Comparison of ENCODE assay signal across 8 cellular contexts in the genomic region with DNA sequence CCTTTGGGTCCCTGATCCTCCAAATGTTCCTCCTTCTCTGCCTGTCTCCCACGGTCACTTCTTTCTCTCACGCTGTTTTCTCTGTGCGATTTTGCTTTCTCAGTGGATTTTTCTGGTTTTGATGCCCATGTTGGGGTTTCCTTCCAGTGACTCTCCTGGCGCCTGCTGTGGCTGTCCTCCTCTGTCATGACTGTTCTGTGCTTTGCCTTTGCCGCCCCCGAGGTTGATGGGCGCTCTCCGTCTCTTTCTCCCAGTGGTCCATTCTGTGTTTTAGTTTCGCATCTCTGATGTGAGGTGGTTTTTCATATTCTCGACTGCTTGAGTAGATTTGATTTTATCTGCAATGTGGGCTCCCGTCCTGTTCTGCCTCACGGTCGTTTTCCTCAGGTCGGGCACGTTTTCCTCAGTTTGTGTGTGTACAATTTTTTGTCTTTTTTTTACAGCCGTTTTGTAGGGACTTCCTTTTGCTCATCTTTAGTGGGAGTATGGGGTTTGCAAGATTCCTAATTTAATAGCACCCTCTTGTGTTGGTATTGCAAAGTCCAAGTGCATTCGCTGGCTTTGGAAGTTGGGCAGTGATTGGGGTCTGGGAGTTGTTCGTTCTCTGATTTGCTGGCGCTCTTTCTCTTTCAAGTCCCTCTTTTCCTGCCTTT.
A peak's percentile ranks its signal among the peaks of the same experiment; 100 is the strongest.
DNase-seq lines count a peak whose midpoint lies in the region; ATAC-seq, FAIRE-seq and TF ChIP-seq lines count a peak whose summit lies in the region.

No MANE protein-coding gene starts in this region.

- CTCF ChIA-PET in HepG2 (lab: Yijun Ruan, JAX; ENCODE audit: low intra/inter-chr PET ratio, low total read pairs) = interaction anchor here (0.8 to 3.3 kb wide), 2 partner anchors 179 to 415 kb away, joined by 3 to 54 read pairs; no protein-coding TSS in a partner anchor

- H3K4me2 ChIP-seq in HepG2 (ENCODE audit: low read depth, low read length) = 0 out of 2 replicates have a peak overlapping the region, but pooled peaks have one; percentile 9

- ATAC-seq in HG03520 (IDR thresholded peaks at IDR 0.05; ENCODE audit: unreplicated experiment) (peak; percentile 56), HepG2 (peak; percentile 88), thoracic aorta (ENCODE audit: insufficient number of reproducible peaks, low FRiP score, low read depth) (peak; percentile 25), GM19395 (IDR thresholded peaks at IDR 0.05; ENCODE audit: unreplicated experiment) (no peak)

- H3K9me3 ChIP-seq in HepG2 (ENCODE audit: low read length) (no peaks in the 10 kb centered on the region), thoracic aorta (no peaks in the 10 kb centered on the region)

- H3K27ac ChIP-seq in HepG2 (ENCODE audit: extremely low read length, insufficient read depth, low read length) (no peak overlapping the region), thoracic aorta (peak overlapping the region; percentile 6 to 53)

- H2AFZ ChIP-seq in HepG2 (ENCODE audit: low read length) = no peak overlapping the region

- peaks cover 34% of the 10 kb centered on the region for H3K4me1 Mint-ChIP-seq in activated T-cell treated with anti-CD3 and anti-CD28 coated beads, Interleukin-2, amount 50 U/mL, for 24 hours (ENCODE audit: low read depth)

- no TSS peak for BruUV-seq in HepG2 (replicated peaks; lab: Mats Ljungman, UMichigan)

- no peaks in the 10 kb centered on the region for H3K9me3 Mint-ChIP-seq in activated T-cell treated with anti-CD3 and anti-CD28 coated beads, Interleukin-2, amount 50 U/mL, for 24 hours

- POLR2A ChIA-PET in HepG2 (lab: Yijun Ruan, JAX) = no interaction called here

- H4K20me1 ChIP-seq in HepG2 (ENCODE audit: insufficient read depth, low read length) = no peaks in the 10 kb centered on the region; the same call in 1 of the 2 replicates

- H3K36me3 ChIP-seq in HepG2 (replicated peaks in 1 of 2; ENCODE audit: control insufficient read depth in 1 of 2, insufficient read depth in 2 of 2, low read length in 2 of 2) (no peaks in the 10 kb centered on the region), thoracic aorta (no peaks in the 10 kb centered on the region)

- H3K27ac Mint-ChIP-seq in activated T-cell treated with anti-CD3 and anti-CD28 coated beads, Interleukin-2, amount 50 U/mL, for 24 hours = no peak overlapping the region

- no peak overlapping the region for H3K4me3 ChIP-seq in HepG2 (replicated peaks in 1 of 3; ENCODE audit: insufficient read depth in 1 of 3, low read depth in 2 of 3, low read length in 3 of 3)
- H3K4me3 ChIP-seq in thoracic aorta = peak overlapping the region; percentile 8

- no peak for TF ChIP-seq POLR2A in HepG2 (IDR thresholded peaks at IDR 0.05; ENCODE audit: insufficient read depth in 1 of 2, low read depth in 2 of 2, low read length in 2 of 2)

- intact Hi-C loops in HepG2 (cut with micrococcal nuclease; ENCODE audit: unreplicated experiment) = loop anchor here (1.0 to 5.0 kb wide), 3 partner anchors 45 to 179 kb away; no protein-coding TSS in a partner anchor

- WGBS in HepG2 (ENCODE audit: low lambda C conversion rate) = 47% methylated on average over 19 of the region's 19 CpGs

- TF ChIP-seq CTCF in HepG2 (CRISPR knock-in tag; IDR thresholded peaks at IDR 0.05) = peak; percentile 80
- TF ChIP-seq CTCF in thoracic aorta (IDR thresholded peaks at IDR 0.05) = peak; percentile 68

- TF ChIP-seq RAD21 in HepG2 (CRISPR knock-in tag; IDR thresholded peaks at IDR 0.05) = peak; percentile 74

- peak; percentile 36 for DNase-seq in activated T-cell treated with anti-CD3 and anti-CD28 coated beads, Interleukin-2, amount 50 U/mL, for 24 hours
- DNase-seq in activated T-cell treated with anti-CD3 and anti-CD28 coated beads, Interleukin-2, amount 50 U/mL, for 1 hour = no peak
- peak; percentile 2 for DNase-seq in RPMI8226
- DNase-seq in dermis microvascular lymphatic vessel endothelial cell (ENCODE audit: low read depth in 2 of 2) = peak; percentile 57 to 71
- peak; percentile 59 for DNase-seq in HepG2 (ENCODE audit: low spot score)
- no peak for DNase-seq in thoracic aorta (ENCODE audit: low spot score)

- no peaks in the 10 kb centered on the region; a peak in 1 of 5 replicates for H3K27me3 ChIP-seq in HepG2 (ENCODE audit: control insufficient read depth in 1 of 2, insufficient read depth in 2 of 2, low read length in 2 of 2)
- no peaks in the 10 kb centered on the region for H3K27me3 ChIP-seq in thoracic aorta (replicated peaks; ENCODE audit: insufficient read depth)

- H3K9ac ChIP-seq in HepG2 (ENCODE audit: insufficient read depth, low read depth, low read length) = no peak overlapping the region

- TF ChIP-seq EP300 in HepG2 (IDR thresholded peaks at IDR 0.05; ENCODE audit: low read depth in 2 of 2, low read length in 2 of 2) (no peak), HepG2 (CRISPR knock-in tag; IDR thresholded peaks at IDR 0.05; ENCODE audit: borderline replicate concordance) (no peak)

- peaks cover 5% of the 10 kb centered on the region for H3K79me2 ChIP-seq in HepG2 (ENCODE audit: insufficient read depth, low read length)

- peak; percentile 88 for FAIRE-seq in HepG2 (lab: Jason Lieb, UNC)

- no peaks in the 10 kb centered on the region for H3K27me3 Mint-ChIP-seq in activated T-cell treated with anti-CD3 and anti-CD28 coated beads, Interleukin-2, amount 50 U/mL, for 24 hours

- H3K4me1 ChIP-seq in HepG2 (ENCODE audit: insufficient read depth, low read length) = no peaks in the 10 kb centered on the region
- H3K4me1 ChIP-seq in thoracic aorta (ENCODE audit: control insufficient read depth in 1 of 2, low read depth in 2 of 2) = peaks cover 24 to 58% of the 10 kb centered on the region in 2 donors

- no peaks in the 10 kb centered on the region for H3K36me3 Mint-ChIP-seq in activated T-cell treated with anti-CD3 and anti-CD28 coated beads, Interleukin-2, amount 50 U/mL, for 24 hours (ENCODE audit: low read depth)

- in situ Hi-C loops in HepG2 (cut with HindIII; ENCODE audit: extremely low pct_ligation_motif_present, low pct_unique_long_range_greater_than_20kb) = loop anchor here (10.0 kb wide), 1 partner anchor 253 kb away; no protein-coding TSS in a partner anchor

- no peak overlapping the region for H3K4me3 Mint-ChIP-seq in activated T-cell treated with anti-CD3 and anti-CD28 coated beads, Interleukin-2, amount 50 U/mL, for 24 hours

TF ChIP-seq in HepG2, 621 proteins besides CTCF, POLR2A, EP300 and RAD21:
- no peak for TF ChIP-seq IKZF4 (CRISPR knock-in tag; IDR thresholded peaks at IDR 0.05; ENCODE audit: borderline replicate concordance, low read depth, not compliant biosample characterization)
- peak; percentile 78 for TF ChIP-seq SMC3 (IDR thresholded peaks at IDR 0.05; ENCODE audit: low read length)
- TF ChIP-seq, protein P1, sequence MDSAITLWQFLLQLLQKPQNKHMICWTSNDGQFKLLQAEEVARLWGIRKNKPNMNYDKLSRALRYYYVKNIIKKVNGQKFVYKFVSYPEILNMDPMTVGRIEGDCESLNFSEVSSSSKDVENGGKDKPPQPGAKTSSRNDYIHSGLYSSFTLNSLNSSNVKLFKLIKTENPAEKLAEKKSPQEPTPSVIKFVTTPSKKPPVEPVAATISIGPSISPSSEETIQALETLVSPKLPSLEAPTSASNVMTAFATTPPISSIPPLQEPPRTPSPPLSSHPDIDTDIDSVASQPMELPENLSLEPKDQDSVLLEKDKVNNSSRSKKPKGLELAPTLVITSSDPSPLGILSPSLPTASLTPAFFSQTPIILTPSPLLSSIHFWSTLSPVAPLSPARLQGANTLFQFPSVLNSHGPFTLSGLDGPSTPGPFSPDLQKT (CRISPR knock-in tag; IDR thresholded peaks at IDR 0.05; ENCODE audit: borderline replicate concordance) = no peak
- peak; percentile 91 for TF ChIP-seq STAG1 (CRISPR knock-in tag; IDR thresholded peaks at IDR 0.05)
- TF ChIP-seq SETDB1 (CRISPR knock-in tag; IDR thresholded peaks at IDR 0.05; ENCODE audit: borderline replicate concordance) = no peak
- no peak for TF ChIP-seq SMAD3 (CRISPR knock-in tag; IDR thresholded peaks at IDR 0.05)
- no peak for TF ChIP-seq RFX3 (CRISPR knock-in tag; IDR thresholded peaks at IDR 0.05)
- TF ChIP-seq TBP (CRISPR knock-in tag; IDR thresholded peaks at IDR 0.05) = no peak
- no peak for TF ChIP-seq PRPF4 (IDR thresholded peaks at IDR 0.05; ENCODE audit: low read depth, low read length, poor library complexity, severe bottlenecking)
- no peak for TF ChIP-seq DPF2 (CRISPR knock-in tag; IDR thresholded peaks at IDR 0.05; ENCODE audit: borderline replicate concordance, low read depth)
- no peak for TF ChIP-seq ZNF17 (CRISPR knock-in tag; IDR thresholded peaks at IDR 0.05)
- TF ChIP-seq, protein P2, sequence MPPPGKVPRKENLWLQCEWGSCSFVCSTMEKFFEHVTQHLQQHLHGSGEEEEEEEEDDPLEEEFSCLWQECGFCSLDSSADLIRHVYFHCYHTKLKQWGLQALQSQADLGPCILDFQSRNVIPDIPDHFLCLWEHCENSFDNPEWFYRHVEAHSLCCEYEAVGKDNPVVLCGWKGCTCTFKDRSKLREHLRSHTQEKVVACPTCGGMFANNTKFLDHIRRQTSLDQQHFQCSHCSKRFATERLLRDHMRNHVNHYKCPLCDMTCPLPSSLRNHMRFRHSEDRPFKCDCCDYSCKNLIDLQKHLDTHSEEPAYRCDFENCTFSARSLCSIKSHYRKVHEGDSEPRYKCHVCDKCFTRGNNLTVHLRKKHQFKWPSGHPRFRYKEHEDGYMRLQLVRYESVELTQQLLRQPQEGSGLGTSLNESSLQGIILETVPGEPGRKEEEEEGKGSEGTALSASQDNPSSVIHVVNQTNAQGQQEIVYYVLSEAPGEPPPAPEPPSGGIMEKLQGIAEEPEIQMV (CRISPR knock-in tag; IDR thresholded peaks at IDR 0.05; ENCODE audit: low read depth) = no peak
TF ChIP-seq in HepG2: peak in this region for 2.

Comparison
In these comparisons a context has a peak if more than half of its experiments do, and no peak if none do; other contexts are left out.
1. DNase-seq: peak in activated T-cell treated with anti-CD3 and anti-CD28 coated beads, Interleukin-2, amount 50 U/mL, for 24 hours (single experiment), RPMI8226 (single experiment), dermis microvascular lymphatic vessel endothelial cell (2 of 2) and HepG2 (single experiment); none in activated T-cell treated with anti-CD3 and anti-CD28 coated beads, Interleukin-2, amount 50 U/mL, for 1 hour (single experiment) and thoracic aorta (single experiment).